1 cellular context compared by ENCODE assay signal in the genomic region with DNA sequence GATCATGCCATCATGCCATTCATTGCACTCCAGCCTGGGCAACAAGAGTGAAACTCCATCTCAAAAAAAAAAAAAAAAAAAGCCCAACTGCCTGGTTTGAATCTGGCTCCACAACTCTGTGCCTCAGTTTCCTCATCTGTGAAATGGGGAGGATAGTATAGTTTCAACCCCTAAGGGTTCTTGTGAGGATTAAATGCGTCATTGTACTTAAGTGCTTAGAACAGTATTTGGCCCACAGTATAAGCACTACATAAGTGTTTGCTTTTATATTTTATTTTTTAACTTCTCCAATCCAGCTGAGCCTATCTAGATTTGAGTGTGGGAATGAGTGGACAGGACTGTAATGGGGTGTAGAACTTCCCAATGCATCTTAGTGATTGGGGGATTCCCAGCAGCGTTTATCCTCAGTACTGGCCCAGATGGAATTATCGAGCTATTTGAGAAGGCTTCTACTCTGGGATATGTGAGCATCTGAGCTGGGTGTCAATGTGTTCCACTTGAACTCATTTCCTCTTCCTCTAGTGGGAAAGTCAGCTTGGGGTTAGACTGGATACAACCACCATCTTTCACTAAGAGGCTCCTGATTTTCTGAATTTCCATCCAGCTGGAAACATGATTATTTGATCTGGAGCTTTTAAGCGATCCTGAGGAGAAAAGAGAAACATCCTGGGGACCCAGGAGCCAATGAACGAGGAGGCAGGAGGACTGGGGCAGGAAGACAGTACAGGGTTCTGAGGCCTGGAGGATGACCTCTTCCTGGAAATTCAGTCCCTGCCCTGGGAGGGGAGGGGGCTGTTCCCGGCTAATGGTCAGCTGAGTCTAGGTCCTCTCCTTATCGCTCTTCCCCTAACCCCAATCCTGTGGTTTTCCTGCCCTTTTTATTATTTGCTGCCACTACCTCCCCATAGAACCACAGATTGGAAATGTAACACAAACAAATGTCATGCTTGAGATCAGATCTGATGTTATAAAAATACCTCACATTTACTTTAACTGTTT.
A peak's percentile ranks its signal among the peaks of the same experiment; 100 is the strongest.
TF ChIP-seq lines count a peak whose summit lies in the region.

No MANE protein-coding gene starts in this region.

TF ChIP-seq in HepG2, 621 proteins besides CTCF, POLR2A, EP300 and RAD21:
- TF ChIP-seq IRX3 (CRISPR knock-in tag; IDR thresholded peaks at IDR 0.05; ENCODE audit: borderline replicate concordance, low read depth) (no peak), ZNF629 (CRISPR knock-in tag; conservative IDR thresholded peaks at IDR 0.05) (0 out of 2 replicates have a peak, but pooled peaks have one; percentile 16), SALL1 (CRISPR knock-in tag; IDR thresholded peaks at IDR 0.05) (no peak), PRPF4 (IDR thresholded peaks at IDR 0.05; ENCODE audit: low read depth, low read length, poor library complexity, severe bottlenecking) (no peak), SRSF4 (IDR thresholded peaks at IDR 0.05; ENCODE audit: low read depth, low read length, poor library complexity, severe bottlenecking) (no peak)
- TF ChIP-seq, protein P1, sequence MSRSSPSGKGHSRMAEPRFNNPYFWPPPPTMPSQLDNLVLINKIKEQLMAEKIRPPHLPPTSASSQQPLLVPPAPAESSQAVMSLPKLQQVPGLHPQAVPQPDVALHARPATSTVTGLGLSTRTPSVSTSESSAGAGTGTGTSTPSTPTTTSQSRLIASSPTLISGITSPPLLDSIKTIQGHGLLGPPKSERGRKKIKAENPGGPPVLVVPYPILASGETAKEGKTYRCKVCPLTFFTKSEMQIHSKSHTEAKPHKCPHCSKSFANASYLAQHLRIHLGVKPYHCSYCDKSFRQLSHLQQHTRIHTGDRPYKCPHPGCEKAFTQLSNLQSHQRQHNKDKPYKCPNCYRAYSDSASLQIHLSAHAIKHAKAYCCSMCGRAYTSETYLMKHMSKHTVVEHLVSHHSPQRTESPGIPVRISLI (CRISPR knock-in tag; IDR thresholded peaks at IDR 0.05; ENCODE audit: borderline replicate concordance), result no peak
- TF ChIP-seq, protein P2, sequence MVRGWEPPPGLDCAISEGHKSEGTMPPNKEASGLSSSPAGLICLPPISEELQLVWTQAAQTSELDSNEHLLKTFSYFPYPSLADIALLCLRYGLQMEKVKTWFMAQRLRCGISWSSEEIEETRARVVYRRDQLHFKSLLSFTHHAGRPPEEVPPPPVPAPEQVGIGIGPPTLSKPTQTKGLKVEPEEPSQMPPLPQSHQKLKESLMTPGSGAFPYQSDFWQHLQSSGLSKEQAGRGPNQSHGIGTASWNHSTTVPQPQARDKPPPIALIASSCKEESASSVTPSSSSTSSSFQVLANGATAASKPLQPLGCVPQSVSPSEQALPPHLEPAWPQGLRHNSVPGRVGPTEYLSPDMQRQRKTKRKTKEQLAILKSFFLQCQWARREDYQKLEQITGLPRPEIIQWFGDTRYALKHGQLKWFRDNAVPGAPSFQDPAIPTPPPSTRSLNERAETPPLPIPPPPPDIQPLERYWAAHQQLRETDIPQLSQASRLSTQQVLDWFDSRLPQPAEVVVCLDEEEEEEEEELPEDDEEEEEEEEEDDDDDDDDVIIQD (CRISPR knock-in tag; IDR thresholded peaks at IDR 0.05; ENCODE audit: low read depth), result no peak
